33 cellular contexts compared by ENCODE assay signal in genomic region chr14:36260970-36261640, GRCh38.
"Had no signal": no experiment of that assay in that cellular context is flagged by ENCODE, and none has a peak within 500 bp of the region (broad histone marks: within the 10 kb centered on the region; RNA-seq: fewer than 3 reads in every experiment).

No MANE protein-coding gene starts in this region.

- H3K27me3 ChIP-seq: adrenal gland, ascending aorta, cardiac muscle cell had no signal

- H3K36me3 ChIP-seq: adrenal gland, ascending aorta, cardiac muscle cell had no signal

- H3K4me3 ChIP-seq: adrenal gland, ascending aorta, cardiac muscle cell had no signal

- H3K4me1 ChIP-seq: adrenal gland, ascending aorta had no signal

- FAIRE-seq: bronchial epithelial cell, TTC549 had no signal

- H3K9me3 ChIP-seq: adrenal gland, ascending aorta had no signal

- ATAC-seq: activated CD8-positive, alpha-beta T cell treated with anti-CD3 and anti-CD28 coated beads for 36 hours; activated naive CD4-positive, alpha-beta T cell treated with anti-CD3 and anti-CD28 coated beads, Interleukin-2, amount 50 U/mL, for 72 hours; activated T-cell treated with anti-CD3 and anti-CD28 coated beads, Interleukin-2, amount 50 U/mL, for 4 hours; activated T-cell treated with anti-CD3 and anti-CD28 coated beads, Interleukin-2, amount 50 U/mL, for 72 hours; activated T-helper 17 cell treated with anti-CD3 and anti-CD28 coated beads, Interleukin-2, amount 50 U/mL, for 72 hours had no signal

- H3K27ac ChIP-seq: adrenal gland, ascending aorta, cardiac muscle cell, VCaP had no signal

- DNase-seq: activated B cell treated with CpG ODN at 0.5 μM for 24 hours; activated CD4-positive, alpha-beta memory T cell treated with anti-CD3 and anti-CD28 coated beads for 36 hours; activated CD4-positive, alpha-beta T cell treated with anti-CD3 and anti-CD28 coated beads for 4 hours; activated CD4-positive, alpha-beta T cell treated with anti-CD3 and anti-CD28 coated beads, Interleukin-2, amount 10 ng/mL, durations not matched to agents 24 days and 14 days; activated CD4-positive, alpha-beta T cell treated with anti-CD3 and anti-CD28 coated beads, Interleukin-2, amount 50 U/mL, for 1 hour; activated CD4-positive, alpha-beta T cell treated with anti-CD3 and anti-CD28 coated beads, Interleukin-2, amount 50 U/mL, for 4 hours; activated CD4-positive, CD25-positive, alpha-beta regulatory T cell treated with anti-CD3 and anti-CD28 coated beads, Interleukin-2, amount 50 U/mL, for 72 hours; activated CD8-positive, alpha-beta memory T cell treated with anti-CD3 and anti-CD28 coated beads, Interleukin-2, amount 50 U/mL, for 4 hours; activated CD8-positive, alpha-beta T cell treated with anti-CD3 and anti-CD28 coated beads for 36 hours; activated effector memory CD4-positive, alpha-beta T cell treated with anti-CD3 and anti-CD28 coated beads, Interleukin-2, amount 50 U/mL, for 16 hours; activated gamma-delta T cell treated with Interleukin-2 at 50 U/mL for 16 hours; activated naive CD4-positive, alpha-beta T cell; activated naive CD4-positive, alpha-beta T cell treated with anti-CD3 and anti-CD28 coated beads for 36 hours; activated naive CD4-positive, alpha-beta T cell treated with anti-CD3 and anti-CD28 coated beads, Interleukin-2, amount 50 U/mL, for 16 hours; activated naive CD8-positive, alpha-beta T cell treated with anti-CD3 and anti-CD28 coated beads for 36 hours; activated T-cell treated with anti-CD3 and anti-CD28 coated beads for 4 hours; activated T-cell treated with anti-CD3 and anti-CD28 coated beads, Interleukin-2, amount 50 U/mL, for 1 hour; activated T-cell treated with anti-CD3 and anti-CD28 coated beads, Interleukin-2, amount 50 U/mL, for 4 hours; activated T-cell treated with anti-CD3 and anti-CD28 coated beads, Interleukin-2, amount 50 U/mL, for 72 hours; adrenal gland; amniotic stem cell; caudate nucleus; cerebellar nuclear complex; T-helper 1 cell; T-helper 2 cell; T-helper 9 cell had no signal
